17 cellular contexts compared by ENCODE assay signal in genomic region chr17:72600934-72601333, GRCh38.
DNase-seq lines count a peak whose midpoint lies in the region; ATAC-seq and TF ChIP-seq lines count a peak whose summit lies in the region.
"Had no signal": no experiment of that assay in that cellular context is flagged by ENCODE, and none has a peak within 500 bp of the region (broad histone marks: within the 10 kb centered on the region; RNA-seq: fewer than 3 reads in every experiment).

No MANE protein-coding gene starts in this region.

- TF ChIP-seq CTCF in fibroblast of mammary gland (conservative IDR thresholded peaks at IDR 0.05; ENCODE audit: control insufficient read depth, insufficient read depth, low read depth, low read length) (no peak), retinal pigment epithelial cell (conservative IDR thresholded peaks at IDR 0.05; ENCODE audit: low read depth, low read length) (no peak), glutamatergic neuron (IDR thresholded peaks at IDR 0.05; ENCODE audit: partially characterized antibody, unreplicated experiment) (no peak)

- ATAC-seq in HG03571 (IDR thresholded peaks at IDR 0.05; ENCODE audit: unreplicated experiment), result no peak
- no peak for ATAC-seq in GM21528 (IDR thresholded peaks at IDR 0.05; ENCODE audit: low FRiP score, unreplicated experiment)
- ATAC-seq: activated CD4-positive, alpha-beta T cell treated with anti-CD3 and anti-CD28 coated beads for 36 hours had no signal

- H3K4me3 ChIP-seq in fibroblast of mammary gland (ENCODE audit: control insufficient read depth, low read depth, low read length), result no peak overlapping the region
- no peak overlapping the region for H3K4me3 ChIP-seq in retinal pigment epithelial cell (ENCODE audit: low read length)
- H3K4me3 ChIP-seq: dorsolateral prefrontal cortex, esophagus squamous epithelium had no signal

- H3K4me1 Mint-ChIP-seq in glutamatergic neuron (ENCODE audit: low read depth, unreplicated experiment), result no peaks in the 10 kb centered on the region
- H3K4me1 Mint-ChIP-seq: activated CD4-positive, alpha-beta T cell treated with anti-CD3 and anti-CD28 coated beads for 36 hours had no signal

- DNase-seq in GM03348 (ENCODE audit: low spot score) (peak; percentile 74), RPMI7951 (ENCODE audit: low read depth) (peak; percentile 60), fibroblast of mammary gland (ENCODE audit: low read depth) (peak; percentile 44), retinal pigment epithelial cell (ENCODE audit: low read depth) (peak; percentile 68), NCI-H1930 (lab: John Stamatoyannopoulos, UW) (no peak), glutamatergic neuron (no peak)
- DNase-seq: activated CD4-positive, alpha-beta T cell treated with anti-CD3 and anti-CD28 coated beads for 36 hours; activated naive CD4-positive, alpha-beta T cell treated with Interleukin-2 at 50 U/mL for 16 hours; DMS79; dorsolateral prefrontal cortex; esophagus squamous epithelium; NCI-H446 treated with DMSO at 0.1 percent for 48 hours; stimulated activated CD4-positive, alpha-beta T cell treated with anti-CD3 and anti-CD28 coated beads, Interleukin-2, amount 100 ng/mL, for 48 hours; T1000 had no signal

- H3K4me3 Mint-ChIP-seq in glutamatergic neuron (ENCODE audit: unreplicated experiment), result no peak overlapping the region
- H3K4me3 Mint-ChIP-seq: activated CD4-positive, alpha-beta T cell treated with anti-CD3 and anti-CD28 coated beads for 36 hours; brain had no signal

- no peaks in the 10 kb centered on the region for H3K9me3 Mint-ChIP-seq in glutamatergic neuron (ENCODE audit: unreplicated experiment)

- H3K27me3 Mint-ChIP-seq in glutamatergic neuron (ENCODE audit: unreplicated experiment), result no peaks in the 10 kb centered on the region
- H3K27me3 Mint-ChIP-seq: brain had no signal

- H3K36me3 Mint-ChIP-seq in glutamatergic neuron (ENCODE audit: unreplicated experiment), result no peaks in the 10 kb centered on the region
- H3K36me3 Mint-ChIP-seq: brain had no signal

- no peak overlapping the region for H3K27ac Mint-ChIP-seq in glutamatergic neuron (ENCODE audit: unreplicated experiment)
- H3K27ac Mint-ChIP-seq: activated CD4-positive, alpha-beta T cell treated with anti-CD3 and anti-CD28 coated beads for 36 hours; brain had no signal

Comparison
In these comparisons a context has a peak if more than half of its experiments do, and no peak if none do; other contexts are left out.
1. DNase-seq: peak in GM03348 (single experiment), RPMI7951 (single experiment), fibroblast of mammary gland (single experiment) and retinal pigment epithelial cell (single experiment); none in NCI-H1930 (0 of 2) and glutamatergic neuron (single experiment).